8 cellular contexts compared by ENCODE assay signal in genomic region chr18:46070683-46071614, GRCh38. TPM values are rescaled to one million over a fixed set of nuclear protein-coding genes. Genes with fewer than 3 reads are reported as not detected.
DNase-seq lines count a peak whose midpoint lies in the region; ATAC-seq, FAIRE-seq and TF ChIP-seq lines count a peak whose summit lies in the region.

No MANE protein-coding gene starts in this region.

- intact Hi-C loops in pancreas (cut with DNase I) = loop anchor here in 1 of 3 donors (10.0 kb wide), 1 partner anchor 96 kb away; no protein-coding TSS in a partner anchor

- H3K36me3 ChIP-seq in pancreas = no peaks in the 10 kb centered on the region

- peak overlapping the region; percentile 81 for H3K4me3 ChIP-seq in fibroblast of the aortic adventitia (ENCODE audit: low read depth, low read length)
- H3K4me3 ChIP-seq in pancreas = peak overlapping the region; percentile 77 to 93 (median 80)

- ATAC-seq in pancreas (peak in 2 of 4 donors; percentile 10 to 12), HG03378 (IDR thresholded peaks at IDR 0.05; ENCODE audit: unreplicated experiment) (no peak), HG03457 (IDR thresholded peaks at IDR 0.05; ENCODE audit: unreplicated experiment) (no peak)

- peak overlapping the region; percentile 55; the same call in 1 of the 2 replicates for H3K27ac ChIP-seq in VCaP
- H3K27ac ChIP-seq in pancreas = no peak overlapping the region

- no peak for TF ChIP-seq CTCF in VCaP (conservative IDR thresholded peaks at IDR 0.05)
- TF ChIP-seq CTCF in fibroblast of the aortic adventitia (IDR thresholded peaks at IDR 0.05; ENCODE audit: insufficient read depth, low read length) = no peak
- no peak for TF ChIP-seq CTCF in pancreas (IDR thresholded peaks at IDR 0.05)

- no peaks in the 10 kb centered on the region for H3K27me3 ChIP-seq in pancreas

- 63 to 72% methylated on average over 13 of the region's 13 CpGs for WGBS in pancreas, 2 donors

- no peaks in the 10 kb centered on the region for H3K9me3 ChIP-seq in pancreas

- peak; percentile 16 for DNase-seq in activated naive CD4-positive, alpha-beta T cell treated with Interleukin-2 at 50 U/mL for 16 hours
- DNase-seq in activated naive CD4-positive, alpha-beta T cell (lab: John Stamatoyannopoulos, UW) = no peak
- no peak for DNase-seq in fibroblast of the aortic adventitia (ENCODE audit: low read depth)
- DNase-seq in pancreas = peak in 2 of 6 donors; percentile 61 to 78
- DNase-seq in hepatic stellate cell (ENCODE audit: low spot score) = no peak

- H3K4me1 ChIP-seq in pancreas = peaks cover 0 to 14% (median 0%) of the 10 kb centered on the region in 3 donors

- no peak for FAIRE-seq in pancreas (lab: Jason Lieb, UNC)

RNA-seq across cellular contexts. Expression of gene PSTPIP2, which starts 1.1 kb away (rescaled TPM):
- total RNA-seq in fibroblast of the aortic adventitia (ENCODE audit: low replicate concordance) (2.0 and 6.4 TPM in 2 replicates), pancreas (1 to 10 TPM; 2.0 to 8.5 (median 2.4) TPM)
- 1 to 10 TPM; 2.3 to 3.0 TPM for polyA plus RNA-seq in pancreas

RNA-seq across cellular contexts. Expression of gene ATP5F1A, which starts 27.1 kb away (rescaled TPM):
- total RNA-seq in fibroblast of the aortic adventitia (ENCODE audit: low replicate concordance) (609 and 2,625 TPM in 2 replicates), pancreas (100 to 1,000 TPM; 152 to 223 (median 203) TPM)
- polyA plus RNA-seq in pancreas = 100 to 1,000 TPM in 1 of 2 donors, 10 to 100 TPM in 1; 89.3 to 197 TPM

RNA-seq across cellular contexts. Expression of gene HAUS1, which starts 33.2 kb away (rescaled TPM):
- 22.2 and 54.7 TPM in 2 replicates for total RNA-seq in fibroblast of the aortic adventitia (ENCODE audit: low replicate concordance)
- total RNA-seq in pancreas = 1 to 10 TPM; 4.6 to 10.0 (median 7.6) TPM
- polyA plus RNA-seq in pancreas = 10 to 100 TPM in 1 of 2 donors, 1 to 10 TPM in 1; 9.6 to 10.9 TPM
